In the genomic region with DNA sequence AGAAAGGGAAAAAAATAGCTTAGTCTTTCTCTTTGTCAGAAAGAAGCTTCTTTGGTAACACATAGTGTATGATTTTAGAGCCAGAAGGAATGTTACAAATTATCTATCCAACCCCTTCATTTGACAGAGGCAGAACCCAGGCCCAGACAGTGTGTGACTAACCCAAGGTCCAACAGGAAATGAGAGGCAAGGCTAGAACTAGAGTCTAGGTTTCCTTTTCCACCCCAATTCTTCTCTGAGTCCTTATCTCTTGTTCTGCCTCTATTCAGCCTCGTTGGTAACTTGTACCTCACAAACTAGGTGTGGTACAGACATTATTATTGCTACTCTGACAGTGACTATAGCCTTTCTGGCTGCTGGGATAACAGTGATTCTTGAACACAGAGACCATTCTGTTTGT, we compare ENCODE assay signal across 23 cellular contexts. TPM values are rescaled to one million over a fixed set of nuclear protein-coding genes. Genes with fewer than 3 reads are reported as not detected.
A peak's percentile ranks its signal among the peaks of the same experiment; 100 is the strongest.
DNase-seq lines count a peak whose midpoint lies in the region; ATAC-seq, FAIRE-seq and TF ChIP-seq lines count a peak whose summit lies in the region.
"Had no signal": no experiment of that assay in that cellular context is flagged by ENCODE, and none has a peak within 500 bp of the region (broad histone marks: within the 10 kb centered on the region; RNA-seq: fewer than 3 reads in every experiment).

No MANE protein-coding gene starts in this region.

- no peaks in the 10 kb centered on the region for H3K36me3 ChIP-seq in mammary epithelial cell (ENCODE audit: insufficient read depth, low read length)
- H3K36me3 ChIP-seq in breast epithelium, result no peaks in the 10 kb centered on the region
- H3K36me3 ChIP-seq in endothelial cell of umbilical vein (ENCODE audit: control insufficient read depth in 2 of 2, extremely low read depth in 1 of 2, insufficient read depth in 2 of 2, low read length in 2 of 2), result no peaks in the 10 kb centered on the region
- no peaks in the 10 kb centered on the region for H3K36me3 ChIP-seq in osteoblast (ENCODE audit: insufficient read depth, low read length)
- H3K36me3 ChIP-seq: BE2C; BLaER1 treated with 17β-estradiol and CSF1 and Interleukin-3, amounts not matched to agents 10 nM and 100 nM had no signal

- H3K4me3 ChIP-seq in mammary epithelial cell (replicated peaks in 1 of 3; ENCODE audit: insufficient read depth in 1 of 3, low read depth in 2 of 3, low read length in 3 of 3) (no peak overlapping the region), breast epithelium (no peak overlapping the region), endothelial cell of umbilical vein (replicated peaks in 1 of 3; ENCODE audit: insufficient read depth in 1 of 3, low read depth in 1 of 3, low read length in 3 of 3) (no peak overlapping the region), osteoblast (ENCODE audit: insufficient read depth, low read length) (no peak overlapping the region)
- H3K4me3 ChIP-seq: A549; BLaER1 treated with 17β-estradiol and CSF1 and Interleukin-3, amounts not matched to agents 10 nM and 100 nM; GM12878 had no signal

- H3K79me2 ChIP-seq in mammary epithelial cell (ENCODE audit: insufficient read depth, low read length) (no peaks in the 10 kb centered on the region), endothelial cell of umbilical vein (ENCODE audit: control insufficient read depth, insufficient read depth, low read length) (no peaks in the 10 kb centered on the region), osteoblast (ENCODE audit: insufficient read depth, low read length) (no peaks in the 10 kb centered on the region)

- H3K9me3 ChIP-seq in mammary epithelial cell (replicated peaks; ENCODE audit: insufficient read depth, low read length) (no peaks in the 10 kb centered on the region), breast epithelium (no peaks in the 10 kb centered on the region), endothelial cell of umbilical vein (replicated peaks; ENCODE audit: control insufficient read depth, insufficient read depth, low read length) (no peaks in the 10 kb centered on the region), osteoblast (ENCODE audit: low read depth, low read length) (no peaks in the 10 kb centered on the region)
- H3K9me3 ChIP-seq: A549; BE2C; BLaER1 treated with 17β-estradiol and CSF1 and Interleukin-3, amounts not matched to agents 10 nM and 100 nM; Caco-2 had no signal

- TF ChIP-seq CTCF in mammary epithelial cell (conservative IDR thresholded peaks at IDR 0.05 in 1 of 2, IDR thresholded peaks at IDR 0.05 in 1 of 2; ENCODE audit: extremely low read depth in 1 of 2, insufficient read depth in 1 of 2, low read depth in 1 of 2, low read length in 2 of 2), result no peak
- TF ChIP-seq CTCF in breast epithelium (IDR thresholded peaks at IDR 0.05), result no peak
- no peak for TF ChIP-seq CTCF in endothelial cell of umbilical vein (IDR thresholded peaks at IDR 0.05; ENCODE audit: extremely low read depth in 1 of 2, insufficient read depth in 1 of 2, low read depth in 1 of 2, low read length in 2 of 2)
- no peak for TF ChIP-seq CTCF in osteoblast (IDR thresholded peaks at IDR 0.05; ENCODE audit: extremely low read depth, low read depth, low read length)

- dilution Hi-C loops in mammary epithelial cell (cut with HindIII; ENCODE audit: low sequenced_read_pairs), result no loop called here
- dilution Hi-C loops in endothelial cell of umbilical vein (cut with MboI; ENCODE audit: extremely low pct_ligation_motif_present, low sequenced_read_pairs), result no loop called here

- no peaks in the 10 kb centered on the region for H3K27me3 ChIP-seq in mammary epithelial cell (ENCODE audit: insufficient read depth, low read length)
- H3K27me3 ChIP-seq in breast epithelium, result no peaks in the 10 kb centered on the region
- no peaks in the 10 kb centered on the region for H3K27me3 ChIP-seq in endothelial cell of umbilical vein (ENCODE audit: control insufficient read depth in 2 of 2, insufficient read depth in 2 of 2, low read length in 2 of 2)
- H3K27me3 ChIP-seq in osteoblast (ENCODE audit: insufficient read depth, low read length), result no peaks in the 10 kb centered on the region
- H3K27me3 ChIP-seq: BLaER1 treated with 17β-estradiol and CSF1 and Interleukin-3, amounts not matched to agents 10 nM and 100 nM had no signal

- H2AFZ ChIP-seq in mammary epithelial cell (ENCODE audit: low read depth, low read length) (peak overlapping the region; percentile 33), endothelial cell of umbilical vein (ENCODE audit: low read depth, low read length) (peak overlapping the region; percentile 4), osteoblast (ENCODE audit: low read length) (peak overlapping the region; percentile 4)

- DNase-seq in mammary epithelial cell, result no peak
- DNase-seq in breast epithelium (ENCODE audit: low spot score in 2 of 2), result no peak
- DNase-seq in NCI-H226, result peak; percentile 5
- no peak for DNase-seq in endothelial cell of umbilical vein (ENCODE audit: low read depth, low spot score)
- DNase-seq in osteoblast (ENCODE audit: insufficient read length, low spot score, missing footprints), result no peak
- no peak for DNase-seq in NCI-H2196 treated with DMSO at 0.1 percent for 48 hours (lab: John Stamatoyannopoulos, UW; ENCODE audit: unreplicated experiment)
- DNase-seq: 8988T; ACHN; AML-193; BE2C; Caco-2; CD4-positive, alpha-beta memory T cell; DMS153; DND-41; GDM1; H7 had no signal

- H3K27ac ChIP-seq in mammary epithelial cell (ENCODE audit: insufficient read depth, low read depth, low read length), result no peak overlapping the region
- H3K27ac ChIP-seq in breast epithelium, result no peak overlapping the region
- H3K27ac ChIP-seq in endothelial cell of umbilical vein (ENCODE audit: insufficient read depth, low read depth, low read length), result no peak overlapping the region
- H3K27ac ChIP-seq in osteoblast (ENCODE audit: low read depth, low read length), result no peak overlapping the region
- H3K27ac ChIP-seq: A549; BLaER1 treated with 17β-estradiol and CSF1 and Interleukin-3, amounts not matched to agents 10 nM and 100 nM had no signal

- H4K20me1 ChIP-seq in mammary epithelial cell (ENCODE audit: insufficient read depth, low read length) (no peaks in the 10 kb centered on the region), endothelial cell of umbilical vein (replicated peaks; ENCODE audit: control insufficient read depth, extremely low read depth, insufficient read depth, low read length) (no peaks in the 10 kb centered on the region), osteoblast (ENCODE audit: insufficient read depth, low read length) (no peaks in the 10 kb centered on the region)
- H4K20me1 ChIP-seq: BLaER1 treated with 17β-estradiol and CSF1 and Interleukin-3, amounts not matched to agents 10 nM and 100 nM had no signal

- in situ Hi-C loops in mammary epithelial cell (cut with MboI; ENCODE audit: low sequenced_read_pairs in 2 of 2), result no loop called here

- H3K4me2 ChIP-seq in mammary epithelial cell (ENCODE audit: insufficient read depth, low read depth, low read length) (no peak overlapping the region), endothelial cell of umbilical vein (ENCODE audit: insufficient read depth, low read length) (no peak overlapping the region), osteoblast (ENCODE audit: insufficient read depth, low read length) (no peak overlapping the region)
- H3K4me2 ChIP-seq: A549; BLaER1 treated with 17β-estradiol and CSF1 and Interleukin-3, amounts not matched to agents 10 nM and 100 nM had no signal

- POLR2A ChIA-PET in endothelial cell of umbilical vein (lab: Charles Lee), result no interaction called here

- H3K9ac ChIP-seq in mammary epithelial cell (ENCODE audit: insufficient read depth, low read length) (no peak overlapping the region), endothelial cell of umbilical vein (replicated peaks; ENCODE audit: extremely low read depth, insufficient read depth, low read length) (no peak overlapping the region)
- H3K9ac ChIP-seq: BLaER1 treated with 17β-estradiol and CSF1 and Interleukin-3, amounts not matched to agents 10 nM and 100 nM had no signal

- TF ChIP-seq POLR2A in breast epithelium (IDR thresholded peaks at IDR 0.05) (no peak), endothelial cell of umbilical vein (IDR thresholded peaks at IDR 0.05; ENCODE audit: low read depth, low read length) (no peak)

- H3K4me1 ChIP-seq in mammary epithelial cell (ENCODE audit: insufficient read depth, low read length), result peaks cover 7% of the 10 kb centered on the region
- no peaks in the 10 kb centered on the region for H3K4me1 ChIP-seq in breast epithelium
- H3K4me1 ChIP-seq in endothelial cell of umbilical vein (ENCODE audit: control insufficient read depth, extremely low read depth, insufficient read depth, low read length), result peaks cover 26% of the 10 kb centered on the region
- peaks cover 6% of the 10 kb centered on the region for H3K4me1 ChIP-seq in osteoblast (ENCODE audit: insufficient read depth, low read length)
- H3K4me1 ChIP-seq: A549, BE2C, Caco-2 had no signal

- WGBS in mammary epithelial cell (ENCODE audit: low coverage, missing lambda C conversion rate), result 50% methylated on average over 1 of the region's 1 CpG

- ATAC-seq in HG03097 (IDR thresholded peaks at IDR 0.05; ENCODE audit: low FRiP score, unreplicated experiment), result no peak
- no peak for ATAC-seq in HG03469 (IDR thresholded peaks at IDR 0.05; ENCODE audit: unreplicated experiment)
- ATAC-seq: A549, GM12878, HCT116 had no signal

- H3K9me1 ChIP-seq in endothelial cell of umbilical vein (replicated peaks; ENCODE audit: control insufficient read depth, extremely low read depth, insufficient read depth, low read length), result no peaks in the 10 kb centered on the region

- CTCF ChIA-PET in mammary epithelial cell (lab: Charles Lee; ENCODE audit: low non-redundant PET) (no interaction called here), endothelial cell of umbilical vein (lab: Charles Lee) (no interaction called here)

- BruUV-seq in mammary epithelial cell (replicated peaks; lab: Mats Ljungman, UMichigan) (no TSS peak), endothelial cell of umbilical vein (replicated peaks; lab: Mats Ljungman, UMichigan) (no TSS peak)

- intact Hi-C loops in mammary epithelial cell (cut with micrococcal nuclease) (no loop called here), breast epithelium (cut with DNase I; ENCODE audit: low total_unique reads) (no loop called here), endothelial cell of umbilical vein (cut with micrococcal nuclease) (no loop called here)

- FAIRE-seq in endothelial cell of umbilical vein (lab: Jason Lieb, UNC), result peak; percentile 49
- FAIRE-seq: A549, GM12878, H1 had no signal

RNA-seq across cellular contexts. Expression of gene QTRT2, which starts 39.3 kb away (rescaled TPM):
- total RNA-seq in mammary epithelial cell, result 10 to 100 TPM; 20.8 to 35.3 TPM
- polyA plus RNA-seq in mammary epithelial cell, result 10.8 TPM
- polyA minus RNA-seq in mammary epithelial cell, result 61.3 TPM
- 10 to 100 TPM; 11.0 to 25.8 (median 15.1) TPM for total RNA-seq in breast epithelium
- total RNA-seq in endothelial cell of umbilical vein, result 29.5 and 42.8 TPM in 2 replicates
- 9.1 and 11.0 TPM in 2 replicates for polyA plus RNA-seq in endothelial cell of umbilical vein
- polyA plus RNA-seq in endothelial cell of umbilical vein (2011; cell fraction: cytosol; rRNA removed), result 11.1 and 12.2 TPM in 2 replicates
- polyA plus RNA-seq in endothelial cell of umbilical vein (2011; cell fraction: nucleus; rRNA removed), result 17.5 and 22.8 TPM in 2 replicates
- polyA plus RNA-seq in endothelial cell of umbilical vein (2012), result 13.2 and 24.3 TPM in 2 replicates
- 24.0 and 26.6 TPM in 2 replicates for polyA minus RNA-seq in endothelial cell of umbilical vein
- 17.9 TPM for polyA minus RNA-seq in endothelial cell of umbilical vein (2011; cell fraction: cytosol; rRNA and poly(A)+ RNA removed)
- 25.7 and 26.7 TPM in 2 replicates for polyA minus RNA-seq in endothelial cell of umbilical vein (2011; cell fraction: nucleus; rRNA and poly(A)+ RNA removed)
- total RNA-seq in osteoblast, result 12.4 and 14.5 TPM in 2 replicates

RNA-seq across cellular contexts. Expression of gene CCDC191, which starts 39.5 kb away (rescaled TPM):
- total RNA-seq in mammary epithelial cell, result 1 to 10 TPM; 4.0 to 4.2 TPM
- 1.3 TPM for polyA plus RNA-seq in mammary epithelial cell
- polyA minus RNA-seq in mammary epithelial cell, result not detected
- total RNA-seq in breast epithelium, result 10 to 100 TPM in 2 of 3 donors, 1 to 10 TPM in 1; 4.3 to 13.2 (median 10.8) TPM
- total RNA-seq in endothelial cell of umbilical vein, result 3.8 and 4.9 TPM in 2 replicates
- polyA plus RNA-seq in endothelial cell of umbilical vein, result 1.4 and 1.7 TPM in 2 replicates
- 1.1 and 1.2 TPM in 2 replicates for polyA plus RNA-seq in endothelial cell of umbilical vein (2011; cell fraction: cytosol; rRNA removed)
- 14.7 and 15.1 TPM in 2 replicates for polyA plus RNA-seq in endothelial cell of umbilical vein (2011; cell fraction: nucleus; rRNA removed)
- polyA plus RNA-seq in endothelial cell of umbilical vein (2012), result 1.4 and 1.9 TPM in 2 replicates
- polyA minus RNA-seq in endothelial cell of umbilical vein, result 2.5 and 3.3 TPM in 2 replicates
- not detected for polyA minus RNA-seq in endothelial cell of umbilical vein (2011; cell fraction: cytosol; rRNA and poly(A)+ RNA removed)
- polyA minus RNA-seq in endothelial cell of umbilical vein (2011; cell fraction: nucleus; rRNA and poly(A)+ RNA removed), result 5.2 and 5.8 TPM in 2 replicates
- total RNA-seq in osteoblast, result 3.2 and 4.0 TPM in 2 replicates
